In the genomic region with DNA sequence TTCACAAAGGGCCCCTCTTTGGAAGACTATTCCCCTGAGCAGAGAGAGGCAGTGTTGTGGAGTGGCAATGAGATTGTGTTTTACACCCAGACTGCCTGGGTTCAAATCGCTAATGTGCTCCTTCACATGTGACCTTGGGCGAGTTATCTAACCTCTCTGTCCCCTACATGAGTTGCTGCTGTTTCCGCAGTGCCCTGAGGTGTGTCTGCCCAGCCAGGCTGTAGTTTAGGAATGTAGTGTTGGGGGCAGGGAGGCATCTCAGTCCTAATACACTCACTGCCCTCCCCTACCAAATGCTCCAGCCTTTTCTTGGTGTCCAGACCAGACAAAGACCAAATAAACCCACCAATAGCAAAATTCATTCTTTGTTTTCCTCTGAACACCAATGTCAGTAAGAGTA, we compare ENCODE assay signal across 1 cellular context.
TF ChIP-seq lines count a peak whose summit lies in the region.

No MANE protein-coding gene starts in this region.

TF ChIP-seq in GM23338, 12 proteins besides CTCF, POLR2A, EP300 and RAD21 (continued from another document):
- TF ChIP-seq REST (IDR thresholded peaks at IDR 0.05; ENCODE audit: unreplicated experiment) (no peak), ZNF462 (CRISPR knock-in tag; IDR thresholded peaks at IDR 0.05) (no peak), NANOG (IDR thresholded peaks at IDR 0.05; ENCODE audit: borderline replicate concordance) (no peak)
